1 cellular context compared by ENCODE assay signal in the genomic region with DNA sequence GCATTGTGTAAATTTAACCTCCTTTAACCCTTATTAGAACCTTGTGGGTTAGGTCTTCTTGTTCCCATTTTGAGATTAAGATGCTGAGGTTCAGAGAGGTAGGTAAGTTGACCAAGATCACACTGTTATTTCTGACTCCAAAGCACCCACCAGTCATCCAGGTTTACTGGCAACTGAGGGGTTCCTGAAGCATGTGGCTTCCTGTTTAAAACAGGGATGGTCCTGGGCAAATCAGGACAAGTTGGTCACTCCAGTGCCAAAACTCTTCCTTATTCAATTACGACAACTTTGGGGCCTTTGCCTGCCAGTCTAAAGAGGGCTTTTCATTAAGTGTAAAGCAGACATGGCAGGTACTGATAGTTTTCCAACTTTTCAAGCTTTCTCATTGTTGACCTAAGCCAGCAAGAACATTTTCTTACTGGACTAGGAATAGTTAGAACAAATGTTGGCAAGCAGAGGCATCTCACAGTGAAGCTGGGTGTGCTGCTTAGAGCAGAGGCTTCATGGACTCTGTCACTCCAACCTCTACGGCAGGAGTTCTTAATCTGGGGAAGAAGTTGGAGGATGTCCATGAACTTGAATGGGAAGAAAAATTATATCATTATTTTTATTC.
TF ChIP-seq lines count a peak whose summit lies in the region.

No MANE protein-coding gene starts in this region.

TF ChIP-seq in H1, 55 proteins besides CTCF, POLR2A, EP300 and RAD21 (continued from another document):
- TF ChIP-seq HDAC2 (IDR thresholded peaks at IDR 0.05; ENCODE audit: borderline replicate concordance in 1 of 2, low read depth in 2 of 2, low read length in 2 of 2) (no peak), ZNF274 (IDR thresholded peaks at IDR 0.05; ENCODE audit: borderline replicate concordance, extremely low read depth, low read length) (no peak), SAP30 (IDR thresholded peaks at IDR 0.05; ENCODE audit: insufficient read depth, insufficient replicate concordance, low read length) (no peak), EZH2 (IDR thresholded peaks at IDR 0.05; ENCODE audit: low read depth, low read length, severe bottlenecking) (no peak), SIX5 (IDR thresholded peaks at IDR 0.05; ENCODE audit: low read depth, low read length) (no peak), YY1 (IDR thresholded peaks at IDR 0.05; ENCODE audit: low read depth, low read length) (no peak), SIN3A (conservative IDR thresholded peaks at IDR 0.05 in 1 of 2, IDR thresholded peaks at IDR 0.05 in 1 of 2; ENCODE audit: low read depth in 1 of 2, low read length in 2 of 2) (no peak), KDM4A (IDR thresholded peaks at IDR 0.05; ENCODE audit: low read depth, low read length, severe bottlenecking) (no peak), CREB1 (IDR thresholded peaks at IDR 0.05) (no peak), RXRA (IDR thresholded peaks at IDR 0.05; ENCODE audit: insufficient read depth, low read depth, low read length) (no peak), SUZ12 (IDR thresholded peaks at IDR 0.05; ENCODE audit: low read length) (no peak)
- TF ChIP-seq, protein P1, sequence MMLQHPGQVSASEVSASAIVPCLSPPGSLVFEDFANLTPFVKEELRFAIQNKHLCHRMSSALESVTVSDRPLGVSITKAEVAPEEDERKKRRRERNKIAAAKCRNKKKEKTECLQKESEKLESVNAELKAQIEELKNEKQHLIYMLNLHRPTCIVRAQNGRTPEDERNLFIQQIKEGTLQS (IDR thresholded peaks at IDR 0.05; ENCODE audit: insufficient read depth, low read depth, low read length): no peak
- TF ChIP-seq, protein P2, sequence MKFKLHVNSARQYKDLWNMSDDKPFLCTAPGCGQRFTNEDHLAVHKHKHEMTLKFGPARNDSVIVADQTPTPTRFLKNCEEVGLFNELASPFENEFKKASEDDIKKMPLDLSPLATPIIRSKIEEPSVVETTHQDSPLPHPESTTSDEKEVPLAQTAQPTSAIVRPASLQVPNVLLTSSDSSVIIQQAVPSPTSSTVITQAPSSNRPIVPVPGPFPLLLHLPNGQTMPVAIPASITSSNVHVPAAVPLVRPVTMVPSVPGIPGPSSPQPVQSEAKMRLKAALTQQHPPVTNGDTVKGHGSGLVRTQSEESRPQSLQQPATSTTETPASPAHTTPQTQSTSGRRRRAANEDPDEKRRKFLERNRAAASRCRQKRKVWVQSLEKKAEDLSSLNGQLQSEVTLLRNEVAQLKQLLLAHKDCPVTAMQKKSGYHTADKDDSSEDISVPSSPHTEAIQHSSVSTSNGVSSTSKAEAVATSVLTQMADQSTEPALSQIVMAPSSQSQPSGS (IDR thresholded peaks at IDR 0.05; ENCODE audit: low read length): no peak
